ENCODE assay signal across 16 cellular contexts in the genomic region with DNA sequence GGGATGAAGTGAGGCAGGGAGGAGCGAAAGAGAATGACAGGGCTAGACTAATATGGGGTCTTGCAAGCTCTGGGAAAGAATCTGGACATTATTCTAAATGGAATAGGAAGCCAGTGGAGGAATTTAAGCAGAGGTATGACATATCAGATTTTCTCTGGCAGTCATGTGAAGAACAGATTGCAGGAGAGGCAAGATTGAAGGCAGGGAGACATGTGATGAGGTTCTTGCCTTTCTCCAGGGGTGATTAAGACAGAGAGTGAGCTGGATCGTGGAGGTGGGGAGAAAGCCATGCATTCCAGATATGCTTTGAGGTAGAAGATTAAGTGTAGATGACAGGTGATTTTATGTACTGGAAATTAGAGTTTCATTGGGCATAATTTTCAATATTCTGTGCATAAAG. TPM values are rescaled to one million over a fixed set of nuclear protein-coding genes. Genes with fewer than 3 reads are reported as not detected.
DNase-seq lines count a peak whose midpoint lies in the region; ATAC-seq, FAIRE-seq and TF ChIP-seq lines count a peak whose summit lies in the region.
"Had no signal": no experiment of that assay in that cellular context is flagged by ENCODE, and none has a peak within 500 bp of the region (broad histone marks: within the 10 kb centered on the region; RNA-seq: fewer than 3 reads in every experiment).

No MANE protein-coding gene starts in this region.

- H3K27me3 ChIP-seq in osteoblast (ENCODE audit: insufficient read depth, low read length) (no peaks in the 10 kb centered on the region), small intestine (ENCODE audit: control insufficient read depth in 2 of 2, insufficient read depth in 2 of 2, low read length in 2 of 2) (no peaks in the 10 kb centered on the region)
- H3K27me3 ChIP-seq: BE2C had no signal

- ATAC-seq in T-helper 17 cell (no peak), left ventricle myocardium superior (no peak)
- ATAC-seq: A549; CD8-positive, alpha-beta T cell had no signal

- H3K9me3 ChIP-seq in T-helper 17 cell (ENCODE audit: control insufficient read depth, low read length, poor library complexity, severe bottlenecking): no peaks in the 10 kb centered on the region
- no peaks in the 10 kb centered on the region for H3K9me3 ChIP-seq in osteoblast (ENCODE audit: low read depth, low read length)
- no peaks in the 10 kb centered on the region for H3K9me3 ChIP-seq in small intestine (ENCODE audit: control insufficient read depth, low read depth)
- H3K9me3 ChIP-seq: A549, BE2C had no signal

- no peak overlapping the region for H3K27ac ChIP-seq in osteoblast (ENCODE audit: low read depth, low read length)
- no peak overlapping the region for H3K27ac ChIP-seq in small intestine (ENCODE audit: low read depth in 1 of 2, low read length in 1 of 2)
- H3K27ac ChIP-seq: A549, C4-2B had no signal

- H3K4me1 Mint-ChIP-seq in T-helper 17 cell (peaks cover 15% of the 10 kb centered on the region), brain (peaks cover 23% of the 10 kb centered on the region)

- H3K27ac Mint-ChIP-seq in T-helper 17 cell (no peak overlapping the region), brain (peak overlapping the region in 3 of 5 experiments; percentile 24 to 83 (median 52))
- H3K27ac Mint-ChIP-seq: CD8-positive, alpha-beta T cell had no signal

- H4K20me1 ChIP-seq in osteoblast (ENCODE audit: insufficient read depth, low read length): no peaks in the 10 kb centered on the region

- no peak for DNase-seq in T-helper 17 cell
- DNase-seq in osteoblast (ENCODE audit: insufficient read length, low spot score, missing footprints): peak; percentile 65
- DNase-seq in NOMO-1 treated with dmso at 0.1 percent for 144 hours (lab: John Stamatoyannopoulos, UW; ENCODE audit: unreplicated experiment): no peak
- DNase-seq in small intestine: no peak
- DNase-seq in left ventricle myocardium superior: no peak
- DNase-seq: BE2C; CD8-positive, alpha-beta T cell; COR-L47; DMS53; GF-D8; HCEC 1CT had no signal

- WGBS in small intestine, 3 donors: 72 to 84% (median 72%) methylated on average over 2 of the region's 2 CpGs

- H3K36me3 Mint-ChIP-seq in T-helper 17 cell (ENCODE audit: low read depth): no peaks in the 10 kb centered on the region
- no peaks in the 10 kb centered on the region for H3K36me3 Mint-ChIP-seq in brain

- no peaks in the 10 kb centered on the region for H3K27me3 Mint-ChIP-seq in T-helper 17 cell
- peaks cover 5% of the 10 kb centered on the region for H3K27me3 Mint-ChIP-seq in brain

- peaks cover 13% of the 10 kb centered on the region for H3K4me1 ChIP-seq in osteoblast (ENCODE audit: insufficient read depth, low read length)
- H3K4me1 ChIP-seq in small intestine (ENCODE audit: control insufficient read depth in 2 of 2, insufficient read depth in 1 of 2, low read depth in 1 of 2, low read length in 1 of 2): peaks cover 0 to 3% of the 10 kb centered on the region in 2 donors
- H3K4me1 ChIP-seq: BE2C had no signal

- no peak for FAIRE-seq in small intestine (lab: Jason Lieb, UNC)
- FAIRE-seq: A549, D721Med, HTR-8/SVneo had no signal

- no peak for TF ChIP-seq CTCF in brain (conservative IDR thresholded peaks at IDR 0.05)
- TF ChIP-seq CTCF in osteoblast (IDR thresholded peaks at IDR 0.05; ENCODE audit: extremely low read depth, low read depth, low read length): no peak

- H3K9me3 Mint-ChIP-seq in brain: no peaks in the 10 kb centered on the region
- H3K9me3 Mint-ChIP-seq: CD8-positive, alpha-beta T cell had no signal

- intact Hi-C loops in left ventricle myocardium superior (cut with micrococcal nuclease): no loop called here

- peak overlapping the region; percentile 52 for H3K4me3 Mint-ChIP-seq in T-helper 17 cell
- peak overlapping the region in 2 of 5 experiments; percentile 23 to 53 for H3K4me3 Mint-ChIP-seq in brain
- H3K4me3 Mint-ChIP-seq: CD8-positive, alpha-beta T cell had no signal

- no peak overlapping the region for H2AFZ ChIP-seq in osteoblast (ENCODE audit: low read length)

- no peak overlapping the region for H3K4me3 ChIP-seq in osteoblast (ENCODE audit: insufficient read depth, low read length)
- H3K4me3 ChIP-seq in small intestine (ENCODE audit: low read depth in 1 of 2, low read length in 2 of 2): no peak overlapping the region
- H3K4me3 ChIP-seq: A549 had no signal

- H3K36me3 ChIP-seq in osteoblast (ENCODE audit: insufficient read depth, low read length) (no peaks in the 10 kb centered on the region), small intestine (ENCODE audit: control insufficient read depth in 2 of 2, insufficient read depth in 2 of 2, low read length in 2 of 2) (no peaks in the 10 kb centered on the region)
- H3K36me3 ChIP-seq: BE2C had no signal

- peaks cover 13% of the 10 kb centered on the region for H3K79me2 ChIP-seq in osteoblast (ENCODE audit: insufficient read depth, low read length)

- H3K4me2 ChIP-seq in osteoblast (ENCODE audit: insufficient read depth, low read length): no peak overlapping the region
- H3K4me2 ChIP-seq: A549 had no signal

RNA-seq across cellular contexts. Expression of a gene that starts 4.3 kb away (rescaled TPM):
- total RNA-seq in T-helper 17 cell (10 to 100 TPM; 31.2 to 33.1 TPM), osteoblast (23.6 and 25.7 TPM in 2 replicates), left ventricle myocardium superior (32.6 TPM)
- polyA plus RNA-seq in brain (ENCODE audit: insufficient read depth, low read depth, low replicate concordance) (42.7 TPM), small intestine (10 to 100 TPM; 15.0 to 21.7 (median 16.8) TPM)

RNA-seq across cellular contexts. Expression of a gene that starts 8.9 kb away (rescaled TPM):
- total RNA-seq in T-helper 17 cell (10 to 100 TPM; 46.6 to 66.8 TPM), osteoblast (203 TPM in 2 replicates), left ventricle myocardium superior (84.4 TPM)
- polyA plus RNA-seq in brain (ENCODE audit: insufficient read depth, low read depth, low replicate concordance) (181 TPM), small intestine (100 to 1,000 TPM in 1 of 3 donors, 10 to 100 TPM in 2; 77.3 to 104 (median 99.6) TPM)

RNA-seq across cellular contexts. Expression of a gene that starts 9.7 kb away (rescaled TPM):
- total RNA-seq in T-helper 17 cell: 10 to 100 TPM; 75.3 to 77.0 TPM
- 23.9 TPM for polyA plus RNA-seq in brain (ENCODE audit: insufficient read depth, low read depth, low replicate concordance)
- 24.2 and 25.6 TPM in 2 replicates for total RNA-seq in osteoblast
- polyA plus RNA-seq in small intestine: 100 to 1,000 TPM in 1 of 3 donors, 10 to 100 TPM in 2; 25.3 to 111 (median 45.1) TPM
- total RNA-seq in left ventricle myocardium superior: 20.8 TPM

RNA-seq across cellular contexts. Expression of a gene that starts 31.1 kb away (rescaled TPM):
- total RNA-seq in T-helper 17 cell (under 1 TPM; 0.62 to 0.63 TPM), osteoblast (0.88 and 1.8 TPM in 2 replicates), left ventricle myocardium superior (0.37 TPM)
- polyA plus RNA-seq in brain (ENCODE audit: insufficient read depth, low read depth, low replicate concordance) (1.8 TPM), small intestine (under 1 TPM in 1 of 3 donors, not detected in 2; 0.72 TPM)

RNA-seq across cellular contexts. Expression of a gene that starts 31.5 kb away (rescaled TPM):
- total RNA-seq in T-helper 17 cell: 10 to 100 TPM; 29.8 to 30.4 TPM
- 12.6 TPM for polyA plus RNA-seq in brain (ENCODE audit: insufficient read depth, low read depth, low replicate concordance)
- total RNA-seq in osteoblast: 5.4 and 5.6 TPM in 2 replicates
- 10 to 100 TPM in 1 of 3 donors, 1 to 10 TPM in 2; 5.9 to 10.7 (median 9.4) TPM for polyA plus RNA-seq in small intestine
- 11.8 TPM for total RNA-seq in left ventricle myocardium superior
